ENCODE assay signal across 8 cellular contexts in the genomic region with DNA sequence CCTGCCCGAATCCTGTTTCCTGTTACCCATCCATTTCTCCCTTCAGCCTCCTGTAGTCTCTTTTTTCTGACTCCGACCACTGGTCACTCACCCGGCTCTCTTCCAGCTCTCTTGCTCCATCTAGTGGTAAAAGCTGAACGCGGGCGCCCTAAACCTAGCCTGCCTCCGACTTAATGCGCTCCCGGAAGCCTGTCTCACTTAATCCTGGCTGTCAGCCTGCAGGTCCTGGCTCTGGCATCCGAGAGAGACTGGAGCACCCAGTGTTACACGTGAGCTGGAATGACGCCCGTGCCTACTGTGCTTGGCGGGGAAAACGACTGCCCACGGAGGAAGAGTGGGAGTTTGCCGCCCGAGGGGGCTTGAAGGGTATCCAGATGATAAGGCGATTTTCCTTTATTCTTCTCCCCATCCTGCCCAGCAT. TPM values are rescaled to one million over a fixed set of nuclear protein-coding genes. Genes with fewer than 3 reads are reported as not detected.
DNase-seq lines count a peak whose midpoint lies in the region; ATAC-seq and TF ChIP-seq lines count a peak whose summit lies in the region.

No MANE protein-coding gene starts in this region.

- no peaks in the 10 kb centered on the region for H3K4me1 ChIP-seq in CD8-positive, alpha-beta T cell (ENCODE audit: insufficient read depth, low read length)

- H3K27me3 ChIP-seq in CD8-positive, alpha-beta T cell (ENCODE audit: insufficient read depth, low read length), result no peaks in the 10 kb centered on the region
- no peaks in the 10 kb centered on the region for H3K27me3 ChIP-seq in dorsolateral prefrontal cortex

- CTCF ChIA-PET in CD8-positive, alpha-beta T cell (lab: Charles Lee), result interaction anchor here (1.0 to 7.1 kb wide), 22 partner anchors 10 to 443 kb away, joined by 3 to 139 read pairs (median 6); a partner anchor contains a TSS

- intact Hi-C loops in CD8-positive, alpha-beta T cell (cut with DNase I, micrococcal nuclease), result loop anchor here (1.0 kb wide), 3 partner anchors 69 to 433 kb away; no protein-coding TSS in a partner anchor
- intact Hi-C loops in dorsolateral prefrontal cortex (cut with DNase I), result loop anchor here (5.0 to 10.0 kb wide), 5 partner anchors 190 to 710 kb away; a partner anchor contains a TSS

- H3K27ac Mint-ChIP-seq in CD8-positive, alpha-beta T cell, result no peak overlapping the region

- no peaks in the 10 kb centered on the region for H3K27me3 Mint-ChIP-seq in CD8-positive, alpha-beta T cell (ENCODE audit: low read depth)

- no peak overlapping the region for H3K27ac ChIP-seq in CD8-positive, alpha-beta T cell (ENCODE audit: low read depth, low read length)
- peak overlapping the region in 38 of 59 donors; percentile 3 to 71 (median 40) for H3K27ac ChIP-seq in dorsolateral prefrontal cortex

- peak; percentile 79 for TF ChIP-seq CTCF in CD8-positive, alpha-beta T cell (IDR thresholded peaks at IDR 0.05)
- peak; percentile 76 to 95 (median 90) for TF ChIP-seq CTCF in dorsolateral prefrontal cortex (IDR thresholded peaks at IDR 0.05 in 54 of 56, conservative IDR thresholded peaks at IDR 0.05 in 2 of 56; ENCODE audit: low read depth in 1 of 56, partially characterized antibody in 56 of 56)

- no peak overlapping the region for H3K4me3 ChIP-seq in CD8-positive, alpha-beta T cell (ENCODE audit: low read depth, low read length)
- H3K4me3 ChIP-seq in dorsolateral prefrontal cortex, result peak overlapping the region in 1 of 59 donors; percentile 27

- POLR2A ChIA-PET in CD8-positive, alpha-beta T cell (lab: Charles Lee), result interaction anchor here (0.6 to 1.4 kb wide), 2 partner anchors 9 to 75 kb away, joined by 3 to 5 read pairs; no protein-coding TSS in a partner anchor

- no peak overlapping the region for H3K4me3 Mint-ChIP-seq in CD8-positive, alpha-beta T cell

- no peaks in the 10 kb centered on the region for H3K9me3 ChIP-seq in CD8-positive, alpha-beta T cell (ENCODE audit: low read length)

- peaks cover 48% of the 10 kb centered on the region for H3K36me3 Mint-ChIP-seq in CD8-positive, alpha-beta T cell

- H3K9me3 Mint-ChIP-seq in CD8-positive, alpha-beta T cell, result no peaks in the 10 kb centered on the region

- peaks cover 5% of the 10 kb centered on the region for H3K4me1 Mint-ChIP-seq in CD8-positive, alpha-beta T cell (ENCODE audit: low read depth)

- DNase-seq in CD8-positive, alpha-beta T cell, result peak; percentile 31 to 76 (median 54)
- DNase-seq in NCI-H69 (lab: John Stamatoyannopoulos, UW), result peak; percentile 82
- peak; percentile 48 to 53 for DNase-seq in activated CD4-positive, alpha-beta T cell treated with anti-CD3 and anti-CD28 coated beads, Interleukin-2, amount 50 U/mL, for 4 hours
- peak in 9 of 10 donors; percentile 49 to 84 (median 70) for DNase-seq in dorsolateral prefrontal cortex
- peak; percentile 87 for DNase-seq in medulla oblongata (ENCODE audit: extremely low spot score)
- peak; percentile 34 to 62 for DNase-seq in stimulated activated CD8-positive, alpha-beta memory T cell treated with anti-CD3 and anti-CD28 coated beads, Interleukin-2, amount 100 ng/mL, for 48 hours (ENCODE audit: low read depth in 2 of 2)

- peaks cover 21% of the 10 kb centered on the region for H3K36me3 ChIP-seq in CD8-positive, alpha-beta T cell (ENCODE audit: insufficient read depth, low read length)

- peak; percentile 83 for ATAC-seq in CD8-positive, alpha-beta T cell
- ATAC-seq in GM19395 (IDR thresholded peaks at IDR 0.05; ENCODE audit: unreplicated experiment) (peak; percentile 92), HG03442 (IDR thresholded peaks at IDR 0.05; ENCODE audit: unreplicated experiment) (peak; percentile 86)

RNA-seq across cellular contexts. Expression of a gene that starts 10.3 kb away (rescaled TPM):
- total RNA-seq in CD8-positive, alpha-beta T cell, result 100 to 1,000 TPM in 1 of 2 experiments, 10 to 100 TPM in 1; 97.8 to 103 TPM
- 100 to 1,000 TPM in 4 of 120 experiments, 10 to 100 TPM in 116; 41.7 to 111 (median 75.6) TPM for total RNA-seq in dorsolateral prefrontal cortex

RNA-seq across cellular contexts. Expression of a gene that starts 18.4 kb away (rescaled TPM):
- 1 to 10 TPM; 8.9 to 9.6 TPM for total RNA-seq in CD8-positive, alpha-beta T cell
- 10 to 100 TPM in 100 of 120 experiments, 1 to 10 TPM in 20; 6.1 to 40.7 (median 15.2) TPM for total RNA-seq in dorsolateral prefrontal cortex

RNA-seq across cellular contexts. Expression of a gene that starts 22.8 kb away (rescaled TPM):
- total RNA-seq in CD8-positive, alpha-beta T cell, result 10 to 100 TPM; 36.3 to 40.9 TPM
- 100 to 1,000 TPM in 2 of 120 experiments, 10 to 100 TPM in 118; 38.3 to 105 (median 76.0) TPM for total RNA-seq in dorsolateral prefrontal cortex

RNA-seq across cellular contexts. Expression of a gene that starts 23.1 kb away (rescaled TPM):
- 1 to 10 TPM in 1 of 2 experiments, under 1 TPM in 1; 0.89 to 1.1 TPM for total RNA-seq in CD8-positive, alpha-beta T cell
- total RNA-seq in dorsolateral prefrontal cortex, result 10 to 100 TPM; 11.1 to 44.3 (median 20.0) TPM

RNA-seq across cellular contexts. Expression of a gene that starts 31.9 kb away (rescaled TPM):
- total RNA-seq in CD8-positive, alpha-beta T cell, result 100 to 1,000 TPM; 283 to 294 TPM
- total RNA-seq in dorsolateral prefrontal cortex, result 100 to 1,000 TPM; 175 to 432 (median 281) TPM
